Comparison of ENCODE assay signal across 2 cellular contexts in genomic region chr2:102003696-102004095, GRCh38.
A peak's percentile ranks its signal among the peaks of the same experiment; 100 is the strongest.
TF ChIP-seq lines count a peak whose summit lies in the region.

No MANE protein-coding gene starts in this region.

TF ChIP-seq in HepG2, 621 proteins besides CTCF, POLR2A, EP300 and RAD21:
- TF ChIP-seq SKI (IDR thresholded peaks at IDR 0.05; ENCODE audit: partially characterized antibody) (peak; percentile 99), PLSCR1 (CRISPR knock-in tag; IDR thresholded peaks at IDR 0.05; ENCODE audit: borderline replicate concordance) (no peak), CHCHD3 (CRISPR knock-in tag; IDR thresholded peaks at IDR 0.05) (no peak), CBFB (CRISPR knock-in tag; IDR thresholded peaks at IDR 0.05) (no peak)

TF ChIP-seq in SK-N-SH, 30 proteins besides CTCF, POLR2A, EP300 and RAD21:
- no peak for TF ChIP-seq FOXJ3 (CRISPR knock-in tag; IDR thresholded peaks at IDR 0.05)
- TF ChIP-seq JUND (IDR thresholded peaks at IDR 0.05) = no peak
